In genomic region chr1:3319874-3320245, GRCh38 we compare ENCODE assay signal across 8 cellular contexts.
A peak's percentile ranks its signal among the peaks of the same experiment; 100 is the strongest.
DNase-seq lines count a peak whose midpoint lies in the region; ATAC-seq and TF ChIP-seq lines count a peak whose summit lies in the region.

No MANE protein-coding gene starts in this region.

- intact Hi-C loops in heart right ventricle (cut with DNase I), result no loop called here

- H3K36me3 ChIP-seq in heart right ventricle, result no peaks in the 10 kb centered on the region

- H3K27me3 Mint-ChIP-seq in activated CD8-positive, alpha-beta T cell treated with anti-CD3 and anti-CD28 coated beads, Interleukin-2, amount 10 ng/mL, durations not matched to agents 7 days and 5 days (ENCODE audit: low read depth), result no peaks in the 10 kb centered on the region

- POLR2A ChIA-PET in activated CD8-positive, alpha-beta T cell treated with anti-CD3 and anti-CD28 coated beads, Interleukin-2, amount 10 ng/mL, durations not matched to agents 7 days and 5 days (lab: Charles Lee), result no interaction called here

- peaks cover 4% of the 10 kb centered on the region for H3K9me3 Mint-ChIP-seq in activated CD8-positive, alpha-beta T cell treated with anti-CD3 and anti-CD28 coated beads, Interleukin-2, amount 10 ng/mL, durations not matched to agents 7 days and 5 days (ENCODE audit: insufficient read depth)

- no peak overlapping the region for H3K27ac ChIP-seq in heart right ventricle

- H3K4me3 Mint-ChIP-seq in activated CD8-positive, alpha-beta T cell treated with anti-CD3 and anti-CD28 coated beads, Interleukin-2, amount 10 ng/mL, durations not matched to agents 7 days and 5 days, result no peak overlapping the region

- no peaks in the 10 kb centered on the region for H3K36me3 Mint-ChIP-seq in activated CD8-positive, alpha-beta T cell treated with anti-CD3 and anti-CD28 coated beads, Interleukin-2, amount 10 ng/mL, durations not matched to agents 7 days and 5 days (ENCODE audit: low read depth)

- H3K9me3 ChIP-seq in heart right ventricle, result peaks cover 0 to 9% (median 0%) of the 10 kb centered on the region in 11 donors

- no peaks in the 10 kb centered on the region for H3K4me1 Mint-ChIP-seq in activated CD8-positive, alpha-beta T cell treated with anti-CD3 and anti-CD28 coated beads, Interleukin-2, amount 10 ng/mL, durations not matched to agents 7 days and 5 days (ENCODE audit: low read depth)

- H3K27ac Mint-ChIP-seq in activated CD8-positive, alpha-beta T cell treated with anti-CD3 and anti-CD28 coated beads, Interleukin-2, amount 10 ng/mL, durations not matched to agents 7 days and 5 days, result no peak overlapping the region

- CTCF ChIA-PET in activated CD8-positive, alpha-beta T cell treated with anti-CD3 and anti-CD28 coated beads, Interleukin-2, amount 10 ng/mL, durations not matched to agents 7 days and 5 days (lab: Charles Lee), result no interaction called here

- peaks cover 20 to 58% (median 28%) of the 10 kb centered on the region in 9 donors for H3K4me1 ChIP-seq in heart right ventricle

- DNase-seq in Ammon's horn (ENCODE audit: low spot score), result peak; percentile 37
- peak; percentile 13 for DNase-seq in NCI-H2107 treated with DMSO at 0.1 percent for 48 hours (lab: John Stamatoyannopoulos, UW; ENCODE audit: unreplicated experiment)
- peak; percentile 48 for DNase-seq in activated CD8-positive, alpha-beta T cell treated with anti-CD3 and anti-CD28 coated beads, Interleukin-2, amount 10 ng/mL, durations not matched to agents 7 days and 5 days
- DNase-seq in heart right ventricle, result peak in 1 of 2 donors; percentile 45
- peak; percentile 8 to 52 (median 19) for DNase-seq in stimulated activated CD4-positive, alpha-beta T cell treated with anti-CD3 and anti-CD28 coated beads, Interleukin-12 subunit alpha, Interleukin-12 subunit beta, amount 100 ng/mL, for 48 hours (ENCODE audit: low read depth in 2 of 3, low spot score in 1 of 3)

- peaks cover 0 to 18% (median 11%) of the 10 kb centered on the region in 7 donors for H3K27me3 ChIP-seq in heart right ventricle

- peak; percentile 49 for ATAC-seq in activated CD8-positive, alpha-beta T cell treated with anti-CD3 and anti-CD28 coated beads, Interleukin-2, amount 10 ng/mL, durations not matched to agents 7 days and 5 days
- ATAC-seq in heart right ventricle (peak in 6 of 8 donors; percentile 7 to 47 (median 30)), GM21737 (IDR thresholded peaks at IDR 0.05; ENCODE audit: unreplicated experiment) (no peak), GM18909 (IDR thresholded peaks at IDR 0.05; ENCODE audit: poor library complexity, unreplicated experiment) (no peak)

- 34 to 39% methylated on average over 4 of the region's 4 CpGs for WGBS in heart right ventricle, 2 donors

- TF ChIP-seq CTCF in GM12872 (IDR thresholded peaks at IDR 0.05; ENCODE audit: insufficient read depth, low read depth, low read length) (peak; percentile 58), heart right ventricle (IDR thresholded peaks at IDR 0.05) (peak; percentile 47 to 77 (median 66))

- H3K4me3 ChIP-seq in heart right ventricle, result no peak overlapping the region

Comparison
In these comparisons a context has a peak if more than half of its experiments do, and no peak if none do; other contexts are left out.
1. ATAC-seq: peak in activated CD8-positive, alpha-beta T cell treated with anti-CD3 and anti-CD28 coated beads, Interleukin-2, amount 10 ng/mL, durations not matched to agents 7 days and 5 days (single experiment) and heart right ventricle (6 of 8); none in GM21737 (single experiment) and GM18909 (single experiment).